1 cellular context compared by ENCODE assay signal in genomic region chr11:121456816-121457431, GRCh38.
TF ChIP-seq lines count a peak whose summit lies in the region.

No MANE protein-coding gene starts in this region.

TF ChIP-seq in HepG2, 621 proteins besides CTCF, POLR2A, EP300 and RAD21:
- TF ChIP-seq ARID5B (CRISPR knock-in tag; IDR thresholded peaks at IDR 0.05) (no peak), SCMH1 (CRISPR knock-in tag; IDR thresholded peaks at IDR 0.05; ENCODE audit: borderline replicate concordance) (no peak), PAWR (CRISPR knock-in tag; IDR thresholded peaks at IDR 0.05; ENCODE audit: borderline replicate concordance) (no peak), PBX3 (CRISPR knock-in tag; IDR thresholded peaks at IDR 0.05; ENCODE audit: borderline replicate concordance) (no peak), ZNF496 (CRISPR knock-in tag; IDR thresholded peaks at IDR 0.05; ENCODE audit: insufficient replicate concordance) (no peak), ZNF703 (CRISPR knock-in tag; IDR thresholded peaks at IDR 0.05; ENCODE audit: borderline replicate concordance) (no peak), NAIF1 (CRISPR knock-in tag; IDR thresholded peaks at IDR 0.05; ENCODE audit: borderline replicate concordance) (no peak), MNT (IDR thresholded peaks at IDR 0.05) (no peak), ZNF792 (CRISPR knock-in tag; IDR thresholded peaks at IDR 0.05) (no peak), MED1 (CRISPR knock-in tag; IDR thresholded peaks at IDR 0.05) (no peak), RERE (CRISPR knock-in tag; IDR thresholded peaks at IDR 0.05; ENCODE audit: low read depth) (no peak), TBL1XR1 (IDR thresholded peaks at IDR 0.05; ENCODE audit: borderline replicate concordance, low read length, partially characterized antibody) (no peak), IRF1 (CRISPR knock-in tag; IDR thresholded peaks at IDR 0.05; ENCODE audit: low read depth) (no peak), GABPA (IDR thresholded peaks at IDR 0.05; ENCODE audit: low read depth, low read length) (no peak), GABPA (CRISPR knock-in tag; IDR thresholded peaks at IDR 0.05; ENCODE audit: low read depth) (no peak), FOXO1 (CRISPR knock-in tag; IDR thresholded peaks at IDR 0.05) (no peak), SP140L (CRISPR knock-in tag; IDR thresholded peaks at IDR 0.05; ENCODE audit: borderline replicate concordance) (no peak), ZNF577 (CRISPR knock-in tag; IDR thresholded peaks at IDR 0.05; ENCODE audit: borderline replicate concordance, low read depth) (no peak)
